ENCODE assay signal across 8 cellular contexts in the genomic region with DNA sequence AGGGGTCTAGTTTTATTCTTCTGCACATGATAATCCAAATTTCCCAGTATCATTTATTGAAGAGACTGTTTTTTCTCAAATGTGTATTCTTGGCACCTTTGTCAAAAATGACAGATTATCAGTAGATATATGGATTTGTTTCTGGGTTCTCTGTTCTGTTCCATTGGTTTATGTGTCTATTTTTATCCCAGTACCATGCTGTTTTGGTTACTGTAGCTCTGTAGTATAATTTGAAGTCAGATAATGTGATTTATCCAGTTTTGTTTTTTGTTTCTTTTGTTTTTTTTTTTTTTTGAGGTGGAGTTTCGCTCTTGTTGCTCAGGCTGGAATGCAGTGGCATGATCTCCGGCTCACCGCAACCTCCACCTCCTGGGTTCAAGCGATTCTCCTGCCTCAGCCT.
"Had no signal": no experiment of that assay in that cellular context is flagged by ENCODE, and none has a peak within 500 bp of the region (broad histone marks: within the 10 kb centered on the region; RNA-seq: fewer than 3 reads in every experiment).

No MANE protein-coding gene starts in this region.

- DNase-seq: GM23248, GOT3, H7, H9, HCEC 1CT, HFFc6 had no signal

- H3K4me3 Mint-ChIP-seq: GM23338, H9, HFFc6 had no signal

- H3K9me3 ChIP-seq: HAP-1 had no signal

- H3K36me3 ChIP-seq: HAP-1 had no signal

- H3K27ac ChIP-seq: GM23248 had no signal

- H3K4me1 ChIP-seq: HAP-1 had no signal

- H3K27ac Mint-ChIP-seq: GM23338, H9, HFFc6 had no signal

- H3K4me3 ChIP-seq: GM23248, GM23338, HAP-1 had no signal
